10 cellular contexts compared by ENCODE assay signal in the genomic region with DNA sequence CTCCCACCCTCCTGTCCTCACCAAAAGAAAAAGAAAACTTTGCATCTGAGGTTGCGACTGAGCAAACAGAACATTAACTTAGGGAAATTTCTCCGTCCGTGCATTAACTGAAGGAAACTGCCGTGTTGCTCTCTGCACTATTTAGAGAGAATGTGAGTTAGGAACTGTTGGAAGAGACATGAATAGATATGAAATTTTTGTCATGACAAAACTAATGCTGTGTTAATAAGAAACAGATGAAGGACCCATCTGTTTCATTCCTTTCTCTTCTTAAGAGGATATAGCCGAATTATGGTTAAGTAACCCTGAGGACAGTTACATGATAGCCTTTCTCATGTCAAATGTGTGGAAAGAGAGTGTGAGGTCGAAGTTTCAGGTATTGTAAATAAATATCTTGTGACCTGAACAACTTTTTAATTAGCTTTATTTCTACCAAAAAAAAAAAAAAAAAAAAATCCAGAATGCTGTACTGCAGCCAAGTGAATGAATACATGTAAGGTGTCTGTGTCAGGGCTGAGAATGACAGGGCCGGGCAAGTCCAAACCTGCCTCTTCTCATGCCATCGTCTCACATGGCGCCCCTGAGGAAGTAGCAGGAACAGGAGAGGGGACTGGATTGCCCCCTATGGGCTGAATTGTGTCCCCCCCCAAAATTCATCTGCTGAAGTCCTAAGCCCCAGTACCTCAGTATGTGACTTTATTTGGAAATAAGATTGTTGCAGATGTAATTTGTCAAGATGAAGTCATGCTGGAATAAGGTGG. TPM values are rescaled to one million over a fixed set of nuclear protein-coding genes. Genes with fewer than 3 reads are reported as not detected.
DNase-seq lines count a peak whose midpoint lies in the region; ATAC-seq and TF ChIP-seq lines count a peak whose summit lies in the region.
"Had no signal": no experiment of that assay in that cellular context is flagged by ENCODE, and none has a peak within 500 bp of the region (broad histone marks: within the 10 kb centered on the region; RNA-seq: fewer than 3 reads in every experiment).

No MANE protein-coding gene starts in this region.

- H3K4me3 ChIP-seq in SK-N-MC (peak overlapping the region; percentile 75), Karpas-422 (ENCODE audit: low read length) (no peak overlapping the region)
- H3K4me3 ChIP-seq: colonic mucosa had no signal

- H3K27ac ChIP-seq in SK-N-MC (peak overlapping the region; percentile 94), Karpas-422 (ENCODE audit: low read length) (no peak overlapping the region)
- H3K27ac ChIP-seq: colonic mucosa had no signal

- peaks cover 7% of the 10 kb centered on the region for H3K27me3 Mint-ChIP-seq in endothelial cell (ENCODE audit: unreplicated experiment)

- no peaks in the 10 kb centered on the region for H3K9me2 ChIP-seq in Karpas-422 (replicated peaks; ENCODE audit: insufficient read depth, low read length)

- H3K9me3 Mint-ChIP-seq in endothelial cell (ENCODE audit: unreplicated experiment): no peaks in the 10 kb centered on the region

- TF ChIP-seq CTCF in endothelial cell (IDR thresholded peaks at IDR 0.05; ENCODE audit: unreplicated experiment): no peak

- no peaks in the 10 kb centered on the region for H3K79me2 ChIP-seq in Karpas-422 (ENCODE audit: low read length)

- H3K4me2 ChIP-seq in Karpas-422 (ENCODE audit: low read depth, low read length, poor library complexity, severe bottlenecking): no peak overlapping the region

- DNase-seq in DMS 273 treated with DMSO at 0.1 percent for 48 hours (lab: John Stamatoyannopoulos, UW): peak; percentile 75
- DNase-seq in SK-N-MC (ENCODE audit: low read depth, low spot score): peak; percentile 48
- peak; percentile 56 for DNase-seq in glomerular visceral epithelial cell (ENCODE audit: extremely low spot score)
- no peak for DNase-seq in NCI-H2107 (lab: John Stamatoyannopoulos, UW)
- DNase-seq in endothelial cell (ENCODE audit: low spot score): no peak
- DNase-seq in NCI-H128 (lab: John Stamatoyannopoulos, UW; ENCODE audit: unreplicated experiment): no peak
- DNase-seq in Karpas-422: no peak
- DNase-seq: colonic mucosa; stimulated activated CD4-positive, alpha-beta T cell treated with anti-CD3 and anti-CD28 coated beads, Interleukin-15, amount 100 ng/mL, for 24 hours had no signal

- no peak overlapping the region for H3K27ac Mint-ChIP-seq in endothelial cell (ENCODE audit: unreplicated experiment)

- H3K36me3 ChIP-seq in SK-N-MC (ENCODE audit: insufficient read depth, low read length) (no peaks in the 10 kb centered on the region), Karpas-422 (ENCODE audit: insufficient read depth, low read length) (no peaks in the 10 kb centered on the region)
- H3K36me3 ChIP-seq: colonic mucosa had no signal

- peaks cover 9% of the 10 kb centered on the region for H3K4me1 ChIP-seq in Karpas-422 (ENCODE audit: low read length)
- H3K4me1 ChIP-seq: colonic mucosa had no signal

- H3K27me3 ChIP-seq in Karpas-422 (ENCODE audit: low read length): no peaks in the 10 kb centered on the region
- H3K27me3 ChIP-seq: colonic mucosa had no signal

- H3K36me3 Mint-ChIP-seq in endothelial cell (ENCODE audit: low read depth, unreplicated experiment): no peaks in the 10 kb centered on the region

- no peak overlapping the region for H2AFZ ChIP-seq in Karpas-422 (ENCODE audit: low read length)

- H3K4me1 Mint-ChIP-seq in endothelial cell (ENCODE audit: unreplicated experiment): peaks cover 9% of the 10 kb centered on the region

- H3K9ac ChIP-seq in SK-N-MC (ENCODE audit: insufficient read length) (peak overlapping the region; percentile 37), Karpas-422 (ENCODE audit: low read length) (no peak overlapping the region)

- peak; percentile 33 for ATAC-seq in HG03432 (IDR thresholded peaks at IDR 0.05; ENCODE audit: unreplicated experiment)

- no peaks in the 10 kb centered on the region for H3K9me3 ChIP-seq in SK-N-MC (ENCODE audit: low read depth, low read length)
- H3K9me3 ChIP-seq in Karpas-422 (ENCODE audit: low read length): no peaks in the 10 kb centered on the region
- H3K9me3 ChIP-seq: colonic mucosa had no signal

- H4K20me1 ChIP-seq in Karpas-422 (ENCODE audit: insufficient read depth, low read depth, low read length): no peaks in the 10 kb centered on the region

- no peak overlapping the region for H3K4me3 Mint-ChIP-seq in endothelial cell (ENCODE audit: unreplicated experiment)

RNA-seq across cellular contexts. Expression of a gene that starts 35.6 kb away (rescaled TPM):
- 7.0 TPM for total RNA-seq in endothelial cell (ENCODE audit: unreplicated experiment)
- 0.48 and 0.90 TPM in 2 replicates for total RNA-seq in Karpas-422 (2014; rRNA removed; shearing (Covaris generic); ENCODE audit: low replicate concordance)

Comparison
In these comparisons a context has a peak if more than half of its experiments do, and no peak if none do; other contexts are left out.
1. DNase-seq: peak in DMS 273 treated with DMSO at 0.1 percent for 48 hours (single experiment), SK-N-MC (single experiment) and glomerular visceral epithelial cell (single experiment); none in NCI-H2107 (single experiment), endothelial cell (single experiment), NCI-H128 (single experiment) and Karpas-422 (single experiment).